Comparison of ENCODE assay signal across 10 cellular contexts in the genomic region with DNA sequence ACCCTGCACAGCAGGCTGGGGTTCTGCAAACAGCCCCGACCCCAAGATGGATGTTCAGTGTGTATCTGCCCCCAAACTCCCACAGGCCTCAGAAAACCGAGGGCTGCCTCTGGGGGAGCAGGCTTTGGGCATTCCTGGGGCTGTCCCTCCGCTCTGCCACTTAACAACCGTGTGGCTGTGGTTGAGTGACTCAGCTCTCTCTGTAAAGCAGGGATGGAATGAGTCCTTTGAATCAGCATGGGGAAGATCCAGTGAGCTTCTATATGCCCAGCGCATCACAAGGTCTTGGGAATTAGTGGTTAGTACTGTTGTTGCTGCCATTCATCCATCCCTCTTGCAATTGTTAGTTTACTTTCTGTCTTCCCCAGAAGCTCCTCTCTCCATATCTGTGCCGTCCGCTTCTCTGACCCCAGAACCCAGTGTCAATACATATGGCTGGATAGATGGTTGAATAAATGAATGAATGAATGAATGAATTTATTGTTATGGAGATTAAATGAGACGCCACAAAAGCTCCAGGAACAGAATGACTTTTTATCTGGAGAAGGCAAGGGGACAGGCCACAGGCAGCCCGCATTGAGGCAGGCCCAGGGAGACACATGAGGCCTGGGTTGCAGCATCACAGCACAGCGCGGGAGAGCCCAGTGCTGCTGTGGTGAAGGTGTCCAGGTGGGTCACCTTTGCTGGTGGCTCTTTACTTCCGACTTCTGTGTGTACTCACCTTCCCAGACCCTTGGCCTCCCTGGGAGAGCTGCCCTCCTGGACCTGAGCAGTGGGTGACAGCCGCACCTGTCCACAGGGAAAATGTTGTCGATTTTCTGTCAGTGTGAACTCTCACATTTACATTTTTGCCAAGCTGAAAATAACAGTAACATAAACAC.
DNase-seq lines count a peak whose midpoint lies in the region; ATAC-seq and TF ChIP-seq lines count a peak whose summit lies in the region.
"Had no signal": no experiment of that assay in that cellular context is flagged by ENCODE, and none has a peak within 500 bp of the region (broad histone marks: within the 10 kb centered on the region; RNA-seq: fewer than 3 reads in every experiment).

No MANE protein-coding gene starts in this region.

- TF ChIP-seq CTCF in AG04449 (IDR thresholded peaks at IDR 0.05; ENCODE audit: insufficient read depth, low read length, missing control alignments) (no peak), mammary epithelial cell (conservative IDR thresholded peaks at IDR 0.05 in 1 of 2, IDR thresholded peaks at IDR 0.05 in 1 of 2; ENCODE audit: extremely low read depth in 1 of 2, insufficient read depth in 1 of 2, low read depth in 1 of 2, low read length in 2 of 2) (no peak), neural crest cell (conservative IDR thresholded peaks at IDR 0.05) (no peak)

- no peak overlapping the region for H3K4me3 ChIP-seq in AG04449 (ENCODE audit: low read depth, low read length)
- H3K4me3 ChIP-seq in mammary epithelial cell (replicated peaks in 1 of 3; ENCODE audit: insufficient read depth in 1 of 3, low read depth in 2 of 3, low read length in 3 of 3) = no peak overlapping the region
- H3K4me3 ChIP-seq: thyroid gland had no signal

- no peaks in the 10 kb centered on the region for H3K9me3 ChIP-seq in mammary epithelial cell (replicated peaks; ENCODE audit: insufficient read depth, low read length)
- H3K9me3 ChIP-seq: thyroid gland had no signal

- H3K36me3 Mint-ChIP-seq in neural crest cell (ENCODE audit: low read depth) = peaks cover 8% of the 10 kb centered on the region

- peaks cover 8% of the 10 kb centered on the region for H3K9me3 Mint-ChIP-seq in neural crest cell

- no peak overlapping the region for H3K4me3 Mint-ChIP-seq in neural crest cell

- H3K27me3 Mint-ChIP-seq in neural crest cell (ENCODE audit: low read depth) = no peaks in the 10 kb centered on the region

- no peak overlapping the region for H3K27ac ChIP-seq in mammary epithelial cell (ENCODE audit: insufficient read depth, low read depth, low read length)
- H3K27ac ChIP-seq: thyroid gland had no signal

- CTCF ChIA-PET in AG04449 (lab: Yijun Ruan, JAX) (interaction anchor here (1.2 to 2.5 kb wide), 3 partner anchors 13 to 106 kb away, joined by 3 to 8 read pairs (median 6); no protein-coding TSS in a partner anchor), mammary epithelial cell (lab: Charles Lee; ENCODE audit: low non-redundant PET) (no interaction called here)

- H3K79me2 ChIP-seq in mammary epithelial cell (ENCODE audit: insufficient read depth, low read length) = no peaks in the 10 kb centered on the region

- WGBS in mammary epithelial cell (ENCODE audit: low coverage, missing lambda C conversion rate) = 72% methylated on average over 13 of the region's 14 CpGs

- H3K27ac Mint-ChIP-seq in neural crest cell (ENCODE audit: unreplicated experiment) = peak overlapping the region; percentile 85

- H3K4me2 ChIP-seq in mammary epithelial cell (ENCODE audit: insufficient read depth, low read depth, low read length) = no peak overlapping the region

- H4K20me1 ChIP-seq in mammary epithelial cell (ENCODE audit: insufficient read depth, low read length) = no peaks in the 10 kb centered on the region

- peaks cover 66% of the 10 kb centered on the region for H3K4me1 Mint-ChIP-seq in neural crest cell

- H2AFZ ChIP-seq in mammary epithelial cell (ENCODE audit: low read depth, low read length) = no peak overlapping the region

- DNase-seq in AG04449 (ENCODE audit: low read depth, low spot score) = peak; percentile 60
- peak; percentile 20 for DNase-seq in HS-27A (ENCODE audit: low read depth)
- DNase-seq in mammary epithelial cell = peak; percentile 94
- DNase-seq in neural crest cell (ENCODE audit: low read depth, low spot score) = no peak
- DNase-seq in posterior vena cava (ENCODE audit: low spot score) = no peak
- DNase-seq: DND-41, thyroid gland had no signal

- intact Hi-C loops in mammary epithelial cell (cut with micrococcal nuclease) (no loop called here), posterior vena cava (cut with DNase I) (no loop called here)

- in situ Hi-C loops in mammary epithelial cell (cut with MboI; ENCODE audit: low sequenced_read_pairs in 2 of 2) = no loop called here

- peaks cover 33% of the 10 kb centered on the region for H3K4me1 ChIP-seq in mammary epithelial cell (ENCODE audit: insufficient read depth, low read length)
- H3K4me1 ChIP-seq: thyroid gland had no signal

- POLR2A ChIA-PET in AG04449 (lab: Yijun Ruan, JAX) = interaction anchor here (1.6 kb wide), 1 partner anchor 14 kb away, joined by 7 read pairs; no protein-coding TSS in a partner anchor

- no peak overlapping the region for H3K9ac ChIP-seq in mammary epithelial cell (ENCODE audit: insufficient read depth, low read length)

- H3K36me3 ChIP-seq in mammary epithelial cell (ENCODE audit: insufficient read depth, low read length) = no peaks in the 10 kb centered on the region
- H3K36me3 ChIP-seq: thyroid gland had no signal

- no peak for ATAC-seq in GM21381 (IDR thresholded peaks at IDR 0.05; ENCODE audit: unreplicated experiment)
- ATAC-seq in GM21528 (IDR thresholded peaks at IDR 0.05; ENCODE audit: low FRiP score, unreplicated experiment) = no peak
- ATAC-seq in GM21529 (IDR thresholded peaks at IDR 0.05; ENCODE audit: unreplicated experiment) = no peak

- no TSS peak for BruUV-seq in mammary epithelial cell (replicated peaks; lab: Mats Ljungman, UMichigan)

- H3K27me3 ChIP-seq in mammary epithelial cell (ENCODE audit: insufficient read depth, low read length) = no peaks in the 10 kb centered on the region
- H3K27me3 ChIP-seq: thyroid gland had no signal

- dilution Hi-C loops in mammary epithelial cell (cut with HindIII; ENCODE audit: low sequenced_read_pairs) = no loop called here

Comparison
In these comparisons a context has a peak if more than half of its experiments do, and no peak if none do; other contexts are left out.
1. DNase-seq: peak in AG04449 (single experiment), HS-27A (single experiment) and mammary epithelial cell (single experiment); none in neural crest cell (single experiment) and posterior vena cava (single experiment).